37 cellular contexts compared by ENCODE assay signal in the genomic region with DNA sequence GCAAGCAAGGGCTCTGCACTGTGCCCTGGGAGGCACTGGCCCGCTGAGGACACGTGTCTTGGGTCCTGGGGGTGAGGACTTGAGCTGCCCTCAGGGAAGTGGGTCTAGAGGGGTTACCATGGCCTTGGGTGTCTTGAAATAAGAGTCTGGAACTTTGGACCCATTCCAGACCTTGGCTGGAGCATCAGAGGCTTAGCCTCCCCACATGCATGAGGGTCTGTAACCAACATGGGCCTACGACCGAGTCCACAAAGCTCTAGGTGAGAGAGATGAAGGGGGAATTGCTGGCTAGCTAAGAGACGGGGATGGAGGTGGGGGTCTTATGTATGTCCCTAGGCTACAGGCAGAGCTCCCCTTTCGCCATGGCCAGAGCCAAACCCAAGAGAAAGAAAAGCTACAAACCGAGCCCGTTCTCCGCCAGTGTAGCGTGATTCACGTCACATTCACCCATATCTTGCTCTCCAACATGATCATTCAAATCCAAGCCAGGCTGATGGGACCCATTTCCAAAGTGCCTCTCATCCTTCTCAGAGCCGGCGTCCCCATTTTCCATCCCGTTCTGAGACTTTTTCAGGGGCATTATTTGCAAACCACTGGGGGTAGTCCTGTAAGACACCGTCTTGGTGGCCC.
"Had no signal": no experiment of that assay in that cellular context is flagged by ENCODE, and none has a peak within 500 bp of the region (broad histone marks: within the 10 kb centered on the region; RNA-seq: fewer than 3 reads in every experiment).

No MANE protein-coding gene starts in this region.

- H3K36me3 ChIP-seq: adrenal gland, brain microvascular endothelial cell, breast epithelium had no signal

- H3K4me1 Mint-ChIP-seq: activated naive CD8-positive, alpha-beta T cell treated with anti-CD3 and anti-CD28 coated beads for 36 hours had no signal

- H3K9me3 Mint-ChIP-seq: activated B cell treated with CpG ODN at 0.5 μM for 24 hours; activated CD8-positive, alpha-beta T cell treated with anti-CD3 and anti-CD28 coated beads for 36 hours; activated naive CD8-positive, alpha-beta T cell treated with anti-CD3 and anti-CD28 coated beads for 36 hours; activated T-cell treated with anti-CD3 and anti-CD28 coated beads, Interleukin-2, amount 50 U/mL, for 72 hours had no signal

- H3K4me1 ChIP-seq: adrenal gland, body of pancreas, breast epithelium had no signal

- H3K4me3 Mint-ChIP-seq: activated B cell treated with CpG ODN at 0.5 μM for 24 hours; activated CD4-positive, alpha-beta memory T cell treated with anti-CD3 and anti-CD28 coated beads for 36 hours; activated CD4-positive, alpha-beta T cell treated with anti-CD3 and anti-CD28 coated beads, Interleukin-2, amount 10 ng/mL, durations not matched to agents 24 days and 14 days; activated CD8-positive, alpha-beta T cell treated with anti-CD3 and anti-CD28 coated beads for 36 hours; activated naive CD4-positive, alpha-beta T cell treated with anti-CD3 and anti-CD28 coated beads for 36 hours; activated naive CD8-positive, alpha-beta T cell treated with anti-CD3 and anti-CD28 coated beads for 36 hours; activated T-cell treated with anti-CD3 and anti-CD28 coated beads, Interleukin-2, amount 50 U/mL, for 4 hours; activated T-cell treated with anti-CD3 and anti-CD28 coated beads, Interleukin-2, amount 50 U/mL, for 72 hours; activated T-helper 1 cell treated with anti-CD3 and anti-CD28 coated beads, Interleukin-12 subunit alpha, Interleukin-12 subunit beta, Interleukin-2, Interleukin-4 antibody, amounts not matched to agents 30 ng/mL and 10 ng/mL and 1 ng/mL, durations not matched to agents 14 hours and 24 hours and 36 hours; activated T-helper 17 cell treated with anti-CD3 and anti-CD28 coated beads, Interleukin-2, amount 50 U/mL, for 72 hours; T-helper 1 cell treated with Interleukin-12 subunit alpha and Interleukin-12 subunit beta and Interleukin-4 antibody, amounts not matched to agents 30 μg/mL and 1 μg/mL, for 36 hours; T-helper 2 cell treated with Interferon-gamma antibody and Interleukin-4, amounts not matched to agents 5 μg/mL and 100 μg/mL, for 36 hours had no signal

- H3K27ac ChIP-seq: adrenal gland, body of pancreas, brain microvascular endothelial cell, breast epithelium, VCaP had no signal

- H3K27ac Mint-ChIP-seq: activated B cell treated with CpG ODN at 0.5 μM for 24 hours; activated CD4-positive, alpha-beta memory T cell treated with anti-CD3 and anti-CD28 coated beads for 36 hours; activated CD4-positive, alpha-beta T cell treated with anti-CD3 and anti-CD28 coated beads, Interleukin-2, amount 10 ng/mL, durations not matched to agents 24 days and 14 days; activated CD8-positive, alpha-beta T cell treated with anti-CD3 and anti-CD28 coated beads for 36 hours; activated naive CD4-positive, alpha-beta T cell treated with anti-CD3 and anti-CD28 coated beads for 36 hours; activated naive CD4-positive, alpha-beta T cell treated with anti-CD3 and anti-CD28 coated beads, Interleukin-2, amount 50 U/mL, for 72 hours; activated naive CD8-positive, alpha-beta T cell treated with anti-CD3 and anti-CD28 coated beads for 36 hours; activated T-cell treated with anti-CD3 and anti-CD28 coated beads, Interleukin-2, amount 50 U/mL, for 72 hours; activated T-helper 1 cell treated with anti-CD3 and anti-CD28 coated beads, Interleukin-12 subunit alpha, Interleukin-12 subunit beta, Interleukin-2, Interleukin-4 antibody, amounts not matched to agents 30 ng/mL and 10 ng/mL and 1 ng/mL, durations not matched to agents 14 hours and 24 hours and 36 hours; activated T-helper 17 cell treated with anti-CD3 and anti-CD28 coated beads, Interleukin-2, amount 50 U/mL, for 72 hours; T-helper 1 cell treated with Interleukin-12 subunit alpha and Interleukin-12 subunit beta and Interleukin-4 antibody, amounts not matched to agents 30 μg/mL and 1 μg/mL, for 36 hours; T-helper 2 cell treated with Interferon-gamma antibody and Interleukin-4, amounts not matched to agents 5 μg/mL and 100 μg/mL, for 36 hours had no signal

- H3K9me3 ChIP-seq: adrenal gland, body of pancreas, breast epithelium had no signal

- H3K4me3 ChIP-seq: adrenal gland, body of pancreas, breast epithelium had no signal

- H3K27me3 Mint-ChIP-seq: activated CD4-positive, alpha-beta memory T cell treated with anti-CD3 and anti-CD28 coated beads for 36 hours; activated CD4-positive, alpha-beta T cell treated with anti-CD3 and anti-CD28 coated beads, Interleukin-2, amount 10 ng/mL, durations not matched to agents 24 days and 14 days; activated CD8-positive, alpha-beta T cell treated with anti-CD3 and anti-CD28 coated beads for 36 hours; activated naive CD8-positive, alpha-beta T cell treated with anti-CD3 and anti-CD28 coated beads for 36 hours; activated T-helper 17 cell treated with anti-CD3 and anti-CD28 coated beads, Interleukin-2, amount 50 U/mL, for 72 hours had no signal

- H3K27me3 ChIP-seq: adrenal gland, body of pancreas, brain microvascular endothelial cell, breast epithelium had no signal

- DNase-seq: activated B cell treated with CpG ODN at 0.5 μM for 24 hours; activated CD4-positive, alpha-beta memory T cell treated with anti-CD3 and anti-CD28 coated beads for 36 hours; activated CD4-positive, alpha-beta T cell treated with anti-CD3 and anti-CD28 coated beads for 4 hours; activated CD4-positive, alpha-beta T cell treated with anti-CD3 and anti-CD28 coated beads, Interleukin-2, amount 10 ng/mL, durations not matched to agents 24 days and 14 days; activated CD4-positive, alpha-beta T cell treated with anti-CD3 and anti-CD28 coated beads, Interleukin-2, amount 50 U/mL, for 1 hour; activated CD4-positive, alpha-beta T cell treated with anti-CD3 and anti-CD28 coated beads, Interleukin-2, amount 50 U/mL, for 4 hours; activated CD4-positive, CD25-positive, alpha-beta regulatory T cell treated with anti-CD3 and anti-CD28 coated beads, Interleukin-2, amount 50 U/mL, for 72 hours; activated CD8-positive, alpha-beta memory T cell treated with anti-CD3 and anti-CD28 coated beads, Interleukin-2, amount 50 U/mL, for 4 hours; activated CD8-positive, alpha-beta T cell treated with anti-CD3 and anti-CD28 coated beads for 36 hours; activated effector memory CD4-positive, alpha-beta T cell treated with anti-CD3 and anti-CD28 coated beads, Interleukin-2, amount 50 U/mL, for 16 hours; activated gamma-delta T cell treated with Interleukin-2 at 50 U/mL for 16 hours; activated naive CD4-positive, alpha-beta T cell; activated naive CD4-positive, alpha-beta T cell treated with anti-CD3 and anti-CD28 coated beads for 36 hours; activated naive CD4-positive, alpha-beta T cell treated with anti-CD3 and anti-CD28 coated beads, Interleukin-2, amount 50 U/mL, for 16 hours; activated naive CD8-positive, alpha-beta T cell treated with anti-CD3 and anti-CD28 coated beads for 36 hours; activated T-cell treated with anti-CD3 and anti-CD28 coated beads for 4 hours; activated T-cell treated with anti-CD3 and anti-CD28 coated beads, Interleukin-2, amount 50 U/mL, for 1 hour; activated T-cell treated with anti-CD3 and anti-CD28 coated beads, Interleukin-2, amount 50 U/mL, for 4 hours; activated T-cell treated with anti-CD3 and anti-CD28 coated beads, Interleukin-2, amount 50 U/mL, for 72 hours; adrenal gland; amniotic stem cell; aorta; body of pancreas; brain microvascular endothelial cell; central memory CD4-positive, alpha-beta T cell; T-helper 1 cell; T-helper 2 cell; T-helper 9 cell had no signal

- FAIRE-seq: astrocyte, TTC549 had no signal
